In the genomic region with DNA sequence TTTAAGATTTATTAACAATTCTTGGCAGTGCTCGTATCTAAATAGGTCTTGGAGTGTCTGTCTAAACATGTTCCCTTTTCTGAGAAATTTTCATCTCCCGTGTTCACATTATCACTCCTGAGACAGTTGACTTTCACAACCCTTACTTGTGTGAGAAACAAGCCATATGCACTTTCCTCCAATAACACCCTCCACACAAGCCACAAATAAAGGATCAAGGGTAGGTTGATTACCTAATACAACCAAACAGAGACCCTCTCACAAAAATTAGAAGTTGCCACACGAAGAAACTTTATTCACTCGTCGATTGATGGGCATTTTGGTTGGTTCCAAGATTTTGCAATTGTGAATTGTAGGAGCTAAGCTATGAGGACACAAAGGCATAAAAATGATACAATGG, we compare ENCODE assay signal across 30 cellular contexts.
"Had no signal": no experiment of that assay in that cellular context is flagged by ENCODE, and none has a peak within 500 bp of the region (broad histone marks: within the 10 kb centered on the region; RNA-seq: fewer than 3 reads in every experiment).

No MANE protein-coding gene starts in this region.

- H3K9me3 ChIP-seq: adrenal gland, ascending aorta, body of pancreas, breast epithelium had no signal

- H3K4me1 ChIP-seq: adrenal gland, ascending aorta, body of pancreas, breast epithelium had no signal

- DNase-seq: activated effector memory CD4-positive, alpha-beta T cell treated with anti-CD3 and anti-CD28 coated beads, Interleukin-2, amount 50 U/mL, for 16 hours; activated effector memory CD4-positive, alpha-beta T cell treated with Interleukin-2 at 50 U/mL for 16 hours; activated gamma-delta T cell; activated gamma-delta T cell treated with Interleukin-2 at 50 U/mL for 16 hours; activated naive CD4-positive, alpha-beta T cell; activated naive CD4-positive, alpha-beta T cell treated with anti-CD3 and anti-CD28 coated beads for 36 hours; activated naive CD4-positive, alpha-beta T cell treated with anti-CD3 and anti-CD28 coated beads, Interleukin-2, amount 10 ng/mL, durations not matched to agents 7 days and 5 days; activated naive CD4-positive, alpha-beta T cell treated with anti-CD3 and anti-CD28 coated beads, Interleukin-2, amount 50 U/mL, for 16 hours; activated naive CD4-positive, alpha-beta T cell treated with Interleukin-2 at 50 U/mL for 16 hours; activated naive CD8-positive, alpha-beta T cell treated with anti-CD3 and anti-CD28 coated beads for 36 hours; activated naive CD8-positive, alpha-beta T cell treated with anti-CD3 and anti-CD28 coated beads, Interleukin-2, amount 10 ng/mL, durations not matched to agents 7 days and 5 days; activated naive CD8-positive, alpha-beta T cell treated with anti-CD3 and anti-CD28 coated beads, Interleukin-2, amount 50 U/mL, for 24 hours; activated T-cell treated with anti-CD3 and anti-CD28 coated beads, Interleukin-2, amount 50 U/mL, for 4 hours; activated T-cell treated with anti-CD3 and anti-CD28 coated beads, Interleukin-2, amount 50 U/mL, for 48 hours; activated T-cell treated with anti-CD3 and anti-CD28 coated beads, Interleukin-2, amount 50 U/mL, for 72 hours; adrenal gland; amniotic stem cell; amygdala; anterior cingulate cortex; aorta; body of pancreas; brain microvascular endothelial cell; central memory CD4-positive, alpha-beta T cell; cerebellar nuclear complex had no signal

- FAIRE-seq: astrocyte, bronchial epithelial cell, colon had no signal

- H3K4me3 ChIP-seq: adrenal gland, ascending aorta, body of pancreas, breast epithelium, cardiac muscle cell had no signal

- H3K36me3 ChIP-seq: adrenal gland, ascending aorta, brain microvascular endothelial cell, breast epithelium, cardiac muscle cell had no signal

- H3K27ac ChIP-seq: adrenal gland, ascending aorta, body of pancreas, brain microvascular endothelial cell, breast epithelium, cardiac muscle cell had no signal

- H3K27me3 ChIP-seq: adrenal gland, ascending aorta, body of pancreas, brain microvascular endothelial cell, breast epithelium, cardiac muscle cell had no signal
